In genomic region chr11:68880851-68881250, GRCh38 we compare ENCODE assay signal across 26 cellular contexts. TPM values are rescaled to one million over a fixed set of nuclear protein-coding genes. Genes with fewer than 3 reads are reported as not detected.
DNase-seq lines count a peak whose midpoint lies in the region; ATAC-seq, FAIRE-seq and TF ChIP-seq lines count a peak whose summit lies in the region.
"Had no signal": no experiment of that assay in that cellular context is flagged by ENCODE, and none has a peak within 500 bp of the region (broad histone marks: within the 10 kb centered on the region; RNA-seq: fewer than 3 reads in every experiment).

No MANE protein-coding gene starts in this region.

- 77% methylated on average over 5 of the region's 5 CpGs for WGBS in K562 (ENCODE audit: insufficient coverage, low coverage, missing lambda C conversion rate)

- H3K36me3 Mint-ChIP-seq in naive thymus-derived CD4-positive, alpha-beta T cell: peaks cover 0 to 14% (median 4%) of the 10 kb centered on the region in 5 donors

- POLR2A ChIA-PET in K562 (lab: Yijun Ruan, JAX): interaction anchor here (1.1 kb wide), 1 partner anchor 7 kb away, joined by 3 read pairs; no protein-coding TSS in a partner anchor
- POLR2A ChIA-PET in naive thymus-derived CD4-positive, alpha-beta T cell (lab: Charles Lee): interaction anchor here (1.8 kb wide), 1 partner anchor 11 kb away, joined by 4 read pairs; no protein-coding TSS in a partner anchor

- no TSS peak for BruUV-seq in K562 (replicated peaks; lab: Mats Ljungman, UMichigan)

- TF ChIP-seq EP300 in K562 (IDR thresholded peaks at IDR 0.05; ENCODE audit: low read length): no peak

- no peak for TF ChIP-seq POLR2A in K562 (conservative IDR thresholded peaks at IDR 0.05)

- no peak overlapping the region for H3K4me2 ChIP-seq in K562 (ENCODE audit: insufficient read depth, low read length)
- H3K4me2 ChIP-seq: BLaER1 had no signal

- H3K27ac Mint-ChIP-seq in naive thymus-derived CD4-positive, alpha-beta T cell: no peak overlapping the region
- H3K27ac Mint-ChIP-seq: CD14-positive monocyte; CD4-positive, alpha-beta memory T cell; CD4-positive, CD25-positive, alpha-beta regulatory T cell; CD8-positive, alpha-beta memory T cell had no signal

- no peak overlapping the region for H3K27ac ChIP-seq in K562 (ENCODE audit: extremely low read depth, low read depth, low read length)
- H3K27ac ChIP-seq in upper lobe of right lung: no peak overlapping the region
- no peak overlapping the region for H3K27ac ChIP-seq in naive thymus-derived CD4-positive, alpha-beta T cell (ENCODE audit: low read depth, low read length)
- H3K27ac ChIP-seq: BLaER1 had no signal

- no peaks in the 10 kb centered on the region for H3K9me3 Mint-ChIP-seq in naive thymus-derived CD4-positive, alpha-beta T cell
- H3K9me3 Mint-ChIP-seq: CD4-positive, alpha-beta memory T cell; CD4-positive, CD25-positive, alpha-beta regulatory T cell; CD8-positive, alpha-beta memory T cell had no signal

- no peak for TF ChIP-seq RAD21 in K562 (CRISPR knock-in tag; conservative IDR thresholded peaks at IDR 0.05 in 1 of 2, IDR thresholded peaks at IDR 0.05 in 1 of 2)

- FAIRE-seq in K562 (lab: Jason Lieb, UNC): no peak
- FAIRE-seq: A204.1, GM12878, GM12892, GM18507 had no signal

- H3K27me3 Mint-ChIP-seq in naive thymus-derived CD4-positive, alpha-beta T cell: no peaks in the 10 kb centered on the region
- H3K27me3 Mint-ChIP-seq: CD4-positive, alpha-beta memory T cell; CD4-positive, CD25-positive, alpha-beta regulatory T cell had no signal

- no peaks in the 10 kb centered on the region for H3K9me3 ChIP-seq in K562 (replicated peaks; ENCODE audit: control insufficient read depth, insufficient read depth, low read depth, low read length)
- H3K9me3 ChIP-seq in upper lobe of right lung: no peaks in the 10 kb centered on the region
- no peaks in the 10 kb centered on the region for H3K9me3 ChIP-seq in naive thymus-derived CD4-positive, alpha-beta T cell (ENCODE audit: control insufficient read depth in 2 of 3, low read length in 3 of 3)
- H3K9me3 ChIP-seq: BE2C had no signal

- intact Hi-C loops in K562 (cut with micrococcal nuclease) (no loop called here), posterior vena cava (cut with DNase I) (loop anchor here in 1 of 2 donors (1.0 kb wide), 1 partner anchor 17 kb away; no protein-coding TSS in a partner anchor), upper lobe of right lung (cut with DNase I) (no loop called here)
- intact Hi-C loops in naive thymus-derived CD4-positive, alpha-beta T cell (cut with micrococcal nuclease): loop anchor here in 1 of 2 donors (5.0 kb wide), 1 partner anchor 614 kb away; no protein-coding TSS in a partner anchor

- CTCF ChIA-PET in K562 (lab: Yijun Ruan, JAX; ENCODE audit: low intra/inter-chr PET ratio): no interaction called here
- CTCF ChIA-PET in naive thymus-derived CD4-positive, alpha-beta T cell (lab: Charles Lee): interaction anchor here (0.7 kb wide), 1 partner anchor 55 kb away, joined by 3 read pairs; no protein-coding TSS in a partner anchor

- no peaks in the 10 kb centered on the region for H3K4me1 Mint-ChIP-seq in naive thymus-derived CD4-positive, alpha-beta T cell
- H3K4me1 Mint-ChIP-seq: CD4-positive, alpha-beta memory T cell; CD8-positive, alpha-beta memory T cell had no signal

- no peaks in the 10 kb centered on the region for H3K27me3 ChIP-seq in K562 (ENCODE audit: control insufficient read depth in 2 of 2, insufficient read depth in 2 of 2, low read length in 2 of 2)
- no peaks in the 10 kb centered on the region for H3K27me3 ChIP-seq in upper lobe of right lung
- no peaks in the 10 kb centered on the region for H3K27me3 ChIP-seq in naive thymus-derived CD4-positive, alpha-beta T cell (ENCODE audit: control insufficient read depth in 2 of 2, insufficient read depth in 2 of 2, low read length in 2 of 2)
- H3K27me3 ChIP-seq: BE2C, BLaER1 had no signal

- H3K4me3 Mint-ChIP-seq in naive thymus-derived CD4-positive, alpha-beta T cell: no peak overlapping the region
- H3K4me3 Mint-ChIP-seq: CD14-positive monocyte; CD4-positive, alpha-beta memory T cell; CD4-positive, CD25-positive, alpha-beta regulatory T cell; CD8-positive, alpha-beta memory T cell had no signal

- DNase-seq in K562 (ENCODE audit: extremely low read depth in 1 of 4, low spot score in 3 of 4): no peak
- peak; percentile 17 for DNase-seq in posterior vena cava (ENCODE audit: low spot score)
- peak; percentile 29 for DNase-seq in upper lobe of right lung
- no peak for DNase-seq in naive thymus-derived CD4-positive, alpha-beta T cell
- DNase-seq: 8988T; ACHN; BE2C; C1 segment of cervical spinal cord; CD4-positive, alpha-beta memory T cell; CD4-positive, CD25-positive, alpha-beta regulatory T cell; CD8-positive, alpha-beta memory T cell; COR-L47; DMS 273 treated with DMSO at 0.1 percent for 48 hours; DMS153; DMS53; DMS79; DND-41; EL; GDM1 had no signal

- H2AFZ ChIP-seq in K562 (ENCODE audit: low read depth, low read length): no peak overlapping the region

- no peak for TF ChIP-seq CTCF in K562 (IDR thresholded peaks at IDR 0.05 in 2 of 3, conservative IDR thresholded peaks at IDR 0.05 in 1 of 3; ENCODE audit: insufficient read depth in 2 of 3, low read depth in 1 of 3, low read length in 3 of 3)
- no peak for TF ChIP-seq CTCF in upper lobe of right lung (IDR thresholded peaks at IDR 0.05)

- H3K4me3 ChIP-seq in K562 (no peak overlapping the region), upper lobe of right lung (no peak overlapping the region)
- H3K4me3 ChIP-seq in naive thymus-derived CD4-positive, alpha-beta T cell (ENCODE audit: low read length): no peak overlapping the region
- H3K4me3 ChIP-seq: BLaER1, GM12878 had no signal

- no peaks in the 10 kb centered on the region; a peak in 2 of 5 replicates for H3K4me1 ChIP-seq in K562 (replicated peaks in 1 of 2; ENCODE audit: control insufficient read depth in 2 of 2, insufficient read depth in 2 of 2, low read length in 2 of 2)
- H3K4me1 ChIP-seq in upper lobe of right lung: no peaks in the 10 kb centered on the region
- H3K4me1 ChIP-seq in naive thymus-derived CD4-positive, alpha-beta T cell (ENCODE audit: control insufficient read depth in 2 of 2, insufficient read depth in 2 of 2, low read length in 2 of 2): no peaks in the 10 kb centered on the region
- H3K4me1 ChIP-seq: BE2C had no signal

- no peak for ATAC-seq in K562
- ATAC-seq in upper lobe of right lung: no peak
- ATAC-seq in GM19455 (IDR thresholded peaks at IDR 0.05; ENCODE audit: unreplicated experiment): no peak
- ATAC-seq in naive thymus-derived CD4-positive, alpha-beta T cell: no peak
- ATAC-seq: GM12878 had no signal

- H3K36me3 ChIP-seq in K562 (ENCODE audit: control insufficient read depth, insufficient read depth, low read length) (no peaks in the 10 kb centered on the region), upper lobe of right lung (no peaks in the 10 kb centered on the region)
- no peaks in the 10 kb centered on the region for H3K36me3 ChIP-seq in naive thymus-derived CD4-positive, alpha-beta T cell (ENCODE audit: control insufficient read depth in 2 of 3, insufficient read depth in 3 of 3, low read length in 3 of 3)
- H3K36me3 ChIP-seq: BE2C had no signal

- in situ Hi-C loops in K562 (cut with MboI): no loop called here

- H4K20me1 ChIP-seq in K562 (replicated peaks; ENCODE audit: control insufficient read depth, insufficient read depth, low read length): no peaks in the 10 kb centered on the region
- H4K20me1 ChIP-seq: BLaER1 had no signal

- no peaks in the 10 kb centered on the region for H3K79me2 ChIP-seq in K562 (ENCODE audit: control insufficient read depth, insufficient read depth, low read length)

- no peaks in the 10 kb centered on the region for H3K9me1 ChIP-seq in K562 (ENCODE audit: control insufficient read depth, insufficient read depth, low read length)

- no peak overlapping the region for H3K9ac ChIP-seq in K562 (ENCODE audit: insufficient read depth in 1 of 2, low read depth in 2 of 2, low read length in 2 of 2)
- H3K9ac ChIP-seq: BLaER1 had no signal

RNA-seq across cellular contexts. Expression of gene MRPL21, which starts 22.8 kb away (rescaled TPM):
- 59.2 and 99.2 TPM in 2 replicates for total RNA-seq in K562 (2011; cell fraction: chromatin; rRNA removed; ENCODE audit: low replicate concordance)
- 79.2 and 104 TPM in 2 replicates for total RNA-seq in K562 (2011; cell fraction: nucleolus; rRNA removed)
- 83.7 and 85.4 TPM in 2 replicates for total RNA-seq in K562 (2011; cell fraction: nucleoplasm; rRNA removed)
- total RNA-seq in K562 (2014; rRNA removed): 254 and 255 TPM in 2 replicates
- total RNA-seq in K562 (2014; rRNA removed; fragmentation: Illumina TruSeq; extraction: Trizol): 196 and 207 TPM in 2 replicates
- total RNA-seq in K562 (2015; rRNA removed; fragmentation: Illumina TruSeq; extraction: Trizol): 207 and 219 TPM in 2 replicates
- total RNA-seq in K562 (2021): 201 and 238 TPM in 2 replicates
- polyA plus RNA-seq in K562 (2011; rRNA removed): 194 and 232 TPM in 2 replicates
- 126 and 191 TPM in 2 replicates for polyA plus RNA-seq in K562 (2011; cell fraction: cytosol; rRNA removed)
- 88.4 and 93.3 TPM in 2 replicates for polyA plus RNA-seq in K562 (2011; cell fraction: nucleus; rRNA removed)
- 124 and 195 TPM in 2 replicates for polyA plus RNA-seq in K562 (2012)
- 203 and 210 TPM in 2 replicates for polyA plus RNA-seq in K562 (2014; fragmentation: Illumina TruSeq; extraction: Trizol)
- 100 to 1,000 TPM; 448 to 618 TPM for polyA plus RNA-seq in K562 (2014; fragmentation: Nextera tagmentation; extraction: Ambion mirVana)
- polyA plus RNA-seq in K562 (2014; rRNA removed): 328 and 364 TPM in 2 replicates
- 76.5 and 99.7 TPM in 2 replicates for polyA minus RNA-seq in K562 (2011; rRNA and poly(A)+ RNA removed)
- 47.3 and 49.9 TPM in 2 replicates for polyA minus RNA-seq in K562 (2011; cell fraction: cytosol; rRNA and poly(A)+ RNA removed)
- polyA minus RNA-seq in K562 (2011; cell fraction: nucleus; rRNA and poly(A)+ RNA removed): 40.5 and 55.1 TPM in 2 replicates
- total RNA-seq in posterior vena cava: 10 to 100 TPM; 44.9 to 47.5 TPM
- 36.3 TPM for total RNA-seq in upper lobe of right lung
- 10 to 100 TPM; 29.6 to 71.1 (median 37.9) TPM for total RNA-seq in naive thymus-derived CD4-positive, alpha-beta T cell
- polyA plus RNA-seq in naive thymus-derived CD4-positive, alpha-beta T cell: 100 to 1,000 TPM; 114 to 133 TPM

RNA-seq across cellular contexts. Expression of gene IGHMBP2, which starts 22.8 kb away (rescaled TPM):
- 109 and 159 TPM in 2 replicates for total RNA-seq in K562 (2011; cell fraction: chromatin; rRNA removed; ENCODE audit: low replicate concordance)
- 75.3 and 75.5 TPM in 2 replicates for total RNA-seq in K562 (2011; cell fraction: nucleolus; rRNA removed)
- total RNA-seq in K562 (2011; cell fraction: nucleoplasm; rRNA removed): 61.4 and 66.5 TPM in 2 replicates
- 12.5 and 15.9 TPM in 2 replicates for total RNA-seq in K562 (2014; rRNA removed)
- 8.3 and 11.7 TPM in 2 replicates for total RNA-seq in K562 (2014; rRNA removed; fragmentation: Illumina TruSeq; extraction: Trizol)
- total RNA-seq in K562 (2015; rRNA removed; fragmentation: Illumina TruSeq; extraction: Trizol): 11.6 and 14.5 TPM in 2 replicates
- total RNA-seq in K562 (2021): 24.8 and 28.9 TPM in 2 replicates
- polyA plus RNA-seq in K562 (2011; rRNA removed): 14.5 and 21.1 TPM in 2 replicates
- 8.1 and 11.3 TPM in 2 replicates for polyA plus RNA-seq in K562 (2011; cell fraction: cytosol; rRNA removed)
- polyA plus RNA-seq in K562 (2011; cell fraction: nucleus; rRNA removed): 61.4 and 78.3 TPM in 2 replicates
- polyA plus RNA-seq in K562 (2012): 10.6 and 12.2 TPM in 2 replicates
- polyA plus RNA-seq in K562 (2014; fragmentation: Illumina TruSeq; extraction: Trizol): 18.8 and 20.7 TPM in 2 replicates
- polyA plus RNA-seq in K562 (2014; fragmentation: Nextera tagmentation; extraction: Ambion mirVana): 1 to 10 TPM; 1.6 to 1.8 TPM
- 16.3 and 18.6 TPM in 2 replicates for polyA plus RNA-seq in K562 (2014; rRNA removed)
- 14.0 and 15.0 TPM in 2 replicates for polyA minus RNA-seq in K562 (2011; rRNA and poly(A)+ RNA removed)
- 10.6 and 14.2 TPM in 2 replicates for polyA minus RNA-seq in K562 (2011; cell fraction: cytosol; rRNA and poly(A)+ RNA removed)
- polyA minus RNA-seq in K562 (2011; cell fraction: nucleus; rRNA and poly(A)+ RNA removed): 30.6 and 45.2 TPM in 2 replicates
- total RNA-seq in posterior vena cava: 10 to 100 TPM; 18.3 to 18.4 TPM
- total RNA-seq in upper lobe of right lung: 20.3 TPM
- 10 to 100 TPM; 27.5 to 41.4 (median 32.2) TPM for total RNA-seq in naive thymus-derived CD4-positive, alpha-beta T cell
- polyA plus RNA-seq in naive thymus-derived CD4-positive, alpha-beta T cell: 10 to 100 TPM in 1 of 2 donors, 1 to 10 TPM in 1; 4.4 to 12.6 TPM

RNA-seq across cellular contexts. Expression of gene CPT1A, which starts 39.1 kb away (rescaled TPM):
- 27.6 and 42.4 TPM in 2 replicates for total RNA-seq in K562 (2011; cell fraction: chromatin; rRNA removed; ENCODE audit: low replicate concordance)
- 32.0 and 35.1 TPM in 2 replicates for total RNA-seq in K562 (2011; cell fraction: nucleolus; rRNA removed)
- total RNA-seq in K562 (2011; cell fraction: nucleoplasm; rRNA removed): 40.3 and 44.9 TPM in 2 replicates
- total RNA-seq in K562 (2014; rRNA removed) (12.1 and 12.3 TPM in 2 replicates), K562 (2014; rRNA removed; fragmentation: Illumina TruSeq; extraction: Trizol) (12.3 and 13.0 TPM in 2 replicates), K562 (2015; rRNA removed; fragmentation: Illumina TruSeq; extraction: Trizol) (15.7 and 16.1 TPM in 2 replicates), K562 (2021) (29.1 and 30.9 TPM in 2 replicates), posterior vena cava (100 to 1,000 TPM in 1 of 2 donors, 10 to 100 TPM in 1; 62.3 to 127 TPM), upper lobe of right lung (76.4 TPM)
- polyA plus RNA-seq in K562 (2011; rRNA removed) (3.6 and 4.8 TPM in 2 replicates), K562 (2014; fragmentation: Illumina TruSeq; extraction: Trizol) (17.9 and 19.0 TPM in 2 replicates), K562 (2014; fragmentation: Nextera tagmentation; extraction: Ambion mirVana) (1 to 10 TPM; 2.6 to 3.0 TPM), K562 (2014; rRNA removed) (9.6 and 10.6 TPM in 2 replicates)
- 4.1 and 5.2 TPM in 2 replicates for polyA plus RNA-seq in K562 (2011; cell fraction: cytosol; rRNA removed)
- 7.6 and 13.2 TPM in 2 replicates for polyA plus RNA-seq in K562 (2011; cell fraction: nucleus; rRNA removed)
- 16.6 and 17.9 TPM in 2 replicates for polyA plus RNA-seq in K562 (2012)
- 8.5 and 13.9 TPM in 2 replicates for polyA minus RNA-seq in K562 (2011; rRNA and poly(A)+ RNA removed)
- polyA minus RNA-seq in K562 (2011; cell fraction: cytosol; rRNA and poly(A)+ RNA removed): 16.5 and 22.4 TPM in 2 replicates
- polyA minus RNA-seq in K562 (2011; cell fraction: nucleus; rRNA and poly(A)+ RNA removed): 4.4 and 5.4 TPM in 2 replicates
- 10 to 100 TPM; 17.2 to 52.7 (median 20.5) TPM for total RNA-seq in naive thymus-derived CD4-positive, alpha-beta T cell
- 1 to 10 TPM; 2.3 to 3.5 TPM for polyA plus RNA-seq in naive thymus-derived CD4-positive, alpha-beta T cell

Comparison
In these comparisons a context has a peak if more than half of its experiments do, and no peak if none do; other contexts are left out.
1. DNase-seq: peak in posterior vena cava (single experiment) and upper lobe of right lung (single experiment); none in K562 (0 of 4) and naive thymus-derived CD4-positive, alpha-beta T cell (0 of 9).